In genomic region chr5:72147601-72148000, GRCh38 we compare ENCODE assay signal across 24 cellular contexts. TPM values are rescaled to one million over a fixed set of nuclear protein-coding genes. Genes with fewer than 3 reads are reported as not detected.
"Had no signal": no experiment of that assay in that cellular context is flagged by ENCODE, and none has a peak within 500 bp of the region (broad histone marks: within the 10 kb centered on the region; RNA-seq: fewer than 3 reads in every experiment).

No MANE protein-coding gene starts in this region.

- H3K27me3 ChIP-seq: cardiac muscle cell, sigmoid colon, upper lobe of right lung had no signal

- H3K4me1 Mint-ChIP-seq: activated B cell treated with CpG ODN at 0.5 μM for 24 hours; stimulated activated naive B cell treated with anti-CD40 and anti-IgM and Interleukin-4, amounts not matched to agents 10 μg/mL and 1 μg/mL and 100 μg/mL, for 72 hours; T-helper 17 cell had no signal

- H3K9me3 Mint-ChIP-seq: activated B cell treated with CpG ODN at 0.5 μM for 24 hours; activated naive CD8-positive, alpha-beta T cell treated with anti-CD3 and anti-CD28 coated beads, Interleukin-2, amount 10 ng/mL, durations not matched to agents 7 days and 5 days; dendritic cell treated with granulocyte-macrophage colony-stimulating factor and Interleukin-4, amounts not matched to agents 40 ng/mL and 50 ng/mL, for 4 days; natural killer cell treated with Interleukin-12 subunit alpha and Interleukin-12 subunit beta and Interleukin-15 and Interleukin-18, amount 100 ng/mL, for 72 hours; stimulated activated naive B cell treated with anti-CD40 and anti-IgM and Interleukin-4, amounts not matched to agents 10 μg/mL and 1 μg/mL and 100 μg/mL, for 72 hours had no signal

- ATAC-seq: esophagus mucosa; natural killer cell treated with Interleukin-12 subunit alpha and Interleukin-12 subunit beta and Interleukin-15 and Interleukin-18, amount 100 ng/mL, for 72 hours; stimulated activated naive B cell treated with anti-CD40 and anti-IgM and Interleukin-4, amounts not matched to agents 10 μg/mL and 1 μg/mL and 100 μg/mL, for 72 hours; T-helper 17 cell; upper lobe of right lung had no signal

- H3K27me3 Mint-ChIP-seq: progenitor cell of endocrine pancreas had no signal

- H3K27ac ChIP-seq: cardiac muscle cell, upper lobe of right lung had no signal

- H3K9me3 ChIP-seq: sigmoid colon, upper lobe of right lung had no signal

- H3K4me1 ChIP-seq: upper lobe of right lung had no signal

- H3K4me3 Mint-ChIP-seq: activated B cell treated with CpG ODN at 0.5 μM for 24 hours; activated naive CD8-positive, alpha-beta T cell treated with anti-CD3 and anti-CD28 coated beads, Interleukin-2, amount 10 ng/mL, durations not matched to agents 7 days and 5 days; dendritic cell treated with granulocyte-macrophage colony-stimulating factor and Interleukin-4, amounts not matched to agents 40 ng/mL and 50 ng/mL, for 4 days; natural killer cell treated with Interleukin-12 subunit alpha and Interleukin-12 subunit beta and Interleukin-15 and Interleukin-18, amount 100 ng/mL, for 72 hours; stimulated activated naive B cell treated with anti-CD40 and anti-IgM and Interleukin-4, amounts not matched to agents 10 μg/mL and 1 μg/mL and 100 μg/mL, for 72 hours; T-helper 17 cell had no signal

- H3K36me3 ChIP-seq: cardiac muscle cell, sigmoid colon, upper lobe of right lung had no signal

- H3K4me3 ChIP-seq: cardiac muscle cell, sigmoid colon, smooth muscle cell, upper lobe of right lung had no signal

- H3K36me3 Mint-ChIP-seq: activated naive CD8-positive, alpha-beta T cell treated with anti-CD3 and anti-CD28 coated beads, Interleukin-2, amount 10 ng/mL, durations not matched to agents 7 days and 5 days; natural killer cell treated with Interleukin-12 subunit alpha and Interleukin-12 subunit beta and Interleukin-15 and Interleukin-18, amount 100 ng/mL, for 72 hours; stimulated activated naive B cell treated with anti-CD40 and anti-IgM and Interleukin-4, amounts not matched to agents 10 μg/mL and 1 μg/mL and 100 μg/mL, for 72 hours had no signal

- H3K27ac Mint-ChIP-seq: activated B cell treated with CpG ODN at 0.5 μM for 24 hours; activated naive CD8-positive, alpha-beta T cell treated with anti-CD3 and anti-CD28 coated beads, Interleukin-2, amount 10 ng/mL, durations not matched to agents 7 days and 5 days; dendritic cell treated with granulocyte-macrophage colony-stimulating factor and Interleukin-4, amounts not matched to agents 40 ng/mL and 50 ng/mL, for 4 days; natural killer cell treated with Interleukin-12 subunit alpha and Interleukin-12 subunit beta and Interleukin-15 and Interleukin-18, amount 100 ng/mL, for 72 hours; progenitor cell of endocrine pancreas; stimulated activated naive B cell treated with anti-CD40 and anti-IgM and Interleukin-4, amounts not matched to agents 10 μg/mL and 1 μg/mL and 100 μg/mL, for 72 hours; T-helper 17 cell had no signal

- DNase-seq: activated B cell treated with CpG ODN at 0.5 μM for 24 hours; activated CD4-positive, alpha-beta T cell treated with anti-CD3 and anti-CD28 coated beads for 4 hours; activated CD4-positive, alpha-beta T cell treated with anti-CD3 and anti-CD28 coated beads, Interleukin-2, amount 50 U/mL, for 48 hours; activated CD8-positive, alpha-beta memory T cell treated with anti-CD3 and anti-CD28 coated beads, Interleukin-2, amount 50 U/mL, for 48 hours; activated naive CD4-positive, alpha-beta T cell treated with Interleukin-2 at 50 U/mL for 16 hours; activated naive CD8-positive, alpha-beta T cell treated with anti-CD3 and anti-CD28 coated beads, Interleukin-2, amount 10 ng/mL, durations not matched to agents 7 days and 5 days; activated T-cell treated with anti-CD3 and anti-CD28 coated beads, Interleukin-2, amount 50 U/mL, for 48 hours; amniotic stem cell; effector CD4-positive, alpha-beta T cell; head of caudate nucleus; midbrain; retina; sigmoid colon; stimulated activated CD4-positive, alpha-beta T cell treated with anti-CD3 and anti-CD28 coated beads, Interleukin-15, amount 100 ng/mL, for 24 hours; stimulated activated naive B cell treated with anti-CD40 and anti-IgM and Interleukin-4, amounts not matched to agents 10 μg/mL and 1 μg/mL and 100 μg/mL, for 72 hours; SW 1271; T-helper 17 cell; upper lobe of right lung had no signal

RNA-seq across cellular contexts. Expression of gene MAP1B, which starts 40.3 kb away (rescaled TPM):
- total RNA-seq: activated naive CD8-positive, alpha-beta T cell treated with anti-CD3 and anti-CD28 coated beads, Interleukin-2, amount 10 ng/mL, durations not matched to agents 7 days and 5 days had no signal
